In the genomic region with DNA sequence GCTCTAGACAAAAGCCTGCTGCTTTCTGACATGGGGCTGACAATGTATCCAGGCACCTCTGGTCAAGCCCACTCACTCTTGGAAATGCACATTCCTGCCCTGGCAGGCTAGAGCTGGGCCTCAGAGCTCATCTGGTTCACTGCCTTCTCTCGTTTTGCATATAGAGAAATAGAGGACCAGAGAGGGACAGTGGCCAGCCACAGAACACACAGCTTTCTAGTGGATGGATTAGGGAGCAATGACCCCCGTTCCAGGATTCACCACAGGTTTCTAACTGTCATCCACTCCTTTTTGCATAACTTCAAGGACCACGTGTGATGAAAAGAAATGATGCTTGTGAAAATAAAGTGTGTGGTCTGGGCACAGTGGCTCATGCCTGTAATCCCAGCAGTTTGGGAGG, we compare ENCODE assay signal across 8 cellular contexts.
"Had no signal": no experiment of that assay in that cellular context is flagged by ENCODE, and none has a peak within 500 bp of the region (broad histone marks: within the 10 kb centered on the region; RNA-seq: fewer than 3 reads in every experiment).

No MANE protein-coding gene starts in this region.

- DNase-seq: GM23248, GOT3, H7, HFFc6, KG1 had no signal

- H3K36me3 ChIP-seq: HAP-1 had no signal

- ATAC-seq: HCT116 had no signal

- H3K9me3 ChIP-seq: HAP-1 had no signal

- H3K4me3 ChIP-seq: GM23248, HAP-1 had no signal

- H3K4me3 Mint-ChIP-seq: HFFc6, IgD-negative memory B cell had no signal

- H3K27ac Mint-ChIP-seq: HFFc6, IgD-negative memory B cell had no signal

- H3K4me1 ChIP-seq: HAP-1 had no signal

- H3K27ac ChIP-seq: GM23248 had no signal

- H3K4me1 Mint-ChIP-seq: IgD-negative memory B cell had no signal

- H3K9ac ChIP-seq: GM23248 had no signal

- H3K9me3 Mint-ChIP-seq: HFFc6, IgD-negative memory B cell had no signal

- H3K36me3 Mint-ChIP-seq: IgD-negative memory B cell had no signal
